ENCODE assay signal across 14 cellular contexts in genomic region chr3:66376568-66376967, GRCh38.
DNase-seq lines count a peak whose midpoint lies in the region; ATAC-seq and TF ChIP-seq lines count a peak whose summit lies in the region.
"Had no signal": no experiment of that assay in that cellular context is flagged by ENCODE, and none has a peak within 500 bp of the region (broad histone marks: within the 10 kb centered on the region; RNA-seq: fewer than 3 reads in every experiment).

No MANE protein-coding gene starts in this region.

- H3K4me1 ChIP-seq in Karpas-422 (ENCODE audit: low read length) = no peaks in the 10 kb centered on the region
- H3K4me1 ChIP-seq: HAP-1 had no signal

- H3K4me3 Mint-ChIP-seq in activated CD4-positive, alpha-beta T cell treated with anti-CD3 and anti-CD28 coated beads for 36 hours = no peak overlapping the region

- H3K4me3 ChIP-seq in fibroblast of the aortic adventitia (ENCODE audit: low read depth, low read length) (no peak overlapping the region), Karpas-422 (ENCODE audit: low read length) (no peak overlapping the region)
- H3K4me3 ChIP-seq: HAP-1 had no signal

- intact Hi-C loops in sciatic nerve (cut with DNase I) = no loop called here
- intact Hi-C loops in activated CD4-positive, alpha-beta T cell treated with anti-CD3 and anti-CD28 coated beads for 36 hours (cut with DNase I, micrococcal nuclease) = loop anchor here in 1 of 2 experiments (5.0 kb wide), 1 partner anchor 119 kb away; no protein-coding TSS in a partner anchor

- no peak overlapping the region for H3K27ac ChIP-seq in Karpas-422 (ENCODE audit: low read length)

- H2AFZ ChIP-seq in Karpas-422 (ENCODE audit: low read length) = no peak overlapping the region

- no peaks in the 10 kb centered on the region for H3K9me2 ChIP-seq in Karpas-422 (replicated peaks; ENCODE audit: insufficient read depth, low read length)

- peaks cover 8% of the 10 kb centered on the region for H3K4me1 Mint-ChIP-seq in activated CD4-positive, alpha-beta T cell treated with anti-CD3 and anti-CD28 coated beads for 36 hours

- H3K4me2 ChIP-seq in Karpas-422 (ENCODE audit: low read depth, low read length, poor library complexity, severe bottlenecking) = no peak overlapping the region

- H3K79me2 ChIP-seq in Karpas-422 (ENCODE audit: low read length) = no peaks in the 10 kb centered on the region

- peak; percentile 26; the same call in 1 of the 3 replicates for ATAC-seq in SK-N-SH treated with all-trans-retinoic acid at 6 μM for 48 hours
- peak; percentile 71 for ATAC-seq in sciatic nerve
- no peak for ATAC-seq in activated CD4-positive, alpha-beta T cell treated with anti-CD3 and anti-CD28 coated beads for 36 hours

- no peaks in the 10 kb centered on the region for H3K27me3 ChIP-seq in Karpas-422 (ENCODE audit: low read length)

- POLR2A ChIA-PET in activated CD4-positive, alpha-beta T cell treated with anti-CD3 and anti-CD28 coated beads for 36 hours (lab: Charles Lee) = no interaction called here

- H3K27ac Mint-ChIP-seq in activated CD4-positive, alpha-beta T cell treated with anti-CD3 and anti-CD28 coated beads for 36 hours = no peak overlapping the region

- peak; percentile 46 for DNase-seq in GM03348 (ENCODE audit: low spot score)
- DNase-seq in fibroblast of the aortic adventitia (ENCODE audit: low read depth) = peak; percentile 89
- DNase-seq in sciatic nerve (ENCODE audit: low spot score) = no peak
- no peak for DNase-seq in NCI-H82 (lab: John Stamatoyannopoulos, UW)
- DNase-seq in Karpas-422 = no peak
- DNase-seq in T-helper 9 cell = no peak
- DNase-seq in activated CD4-positive, alpha-beta T cell treated with anti-CD3 and anti-CD28 coated beads for 36 hours = no peak
- DNase-seq: activated effector memory CD4-positive, alpha-beta T cell treated with Interleukin-2 at 50 U/mL for 16 hours; DMS79; NCI-H146; OCI-M1; stimulated activated naive CD4-positive, alpha-beta T cell treated with Interleukin-2 at 50 U/mL for 16 hours had no signal

- H3K36me3 ChIP-seq in Karpas-422 (ENCODE audit: insufficient read depth, low read length) = peaks cover 21% of the 10 kb centered on the region

- peaks cover 56% of the 10 kb centered on the region for H3K36me3 Mint-ChIP-seq in activated CD4-positive, alpha-beta T cell treated with anti-CD3 and anti-CD28 coated beads for 36 hours (ENCODE audit: low read depth)

- TF ChIP-seq CTCF in fibroblast of the aortic adventitia (IDR thresholded peaks at IDR 0.05; ENCODE audit: insufficient read depth, low read length) = no peak

- H3K9ac ChIP-seq in Karpas-422 (ENCODE audit: low read length) = no peak overlapping the region

- no peaks in the 10 kb centered on the region for H3K9me3 ChIP-seq in Karpas-422 (ENCODE audit: low read length)
- H3K9me3 ChIP-seq: HAP-1 had no signal

- H3K27me3 Mint-ChIP-seq in activated CD4-positive, alpha-beta T cell treated with anti-CD3 and anti-CD28 coated beads for 36 hours = no peaks in the 10 kb centered on the region

- no peaks in the 10 kb centered on the region for H3K9me3 Mint-ChIP-seq in activated CD4-positive, alpha-beta T cell treated with anti-CD3 and anti-CD28 coated beads for 36 hours (ENCODE audit: low read depth)

- CTCF ChIA-PET in activated CD4-positive, alpha-beta T cell treated with anti-CD3 and anti-CD28 coated beads for 36 hours (lab: Charles Lee) = interaction anchor here (2.7 to 3.0 kb wide), 2 partner anchors 98 to 122 kb away, joined by 20 to 24 read pairs; no protein-coding TSS in a partner anchor

- no peaks in the 10 kb centered on the region for H4K20me1 ChIP-seq in Karpas-422 (ENCODE audit: insufficient read depth, low read depth, low read length)

TF ChIP-seq in SK-N-SH treated with all-trans-retinoic acid at 6 μM for 48 hours, 23 proteins besides CTCF, POLR2A, EP300 and RAD21:
- TF ChIP-seq PPARA (CRISPR knock-in tag; IDR thresholded peaks at IDR 0.05; ENCODE audit: borderline replicate concordance) (no peak), ISL1 (CRISPR knock-in tag; IDR thresholded peaks at IDR 0.05) (no peak), ARNTL (CRISPR knock-in tag; IDR thresholded peaks at IDR 0.05; ENCODE audit: borderline replicate concordance, low read depth) (no peak), SNAI2 (CRISPR knock-in tag; IDR thresholded peaks at IDR 0.05) (no peak), BACH2 (CRISPR knock-in tag; IDR thresholded peaks at IDR 0.05; ENCODE audit: borderline replicate concordance) (no peak)

Comparison
In these comparisons a context has a peak if more than half of its experiments do, and no peak if none do; other contexts are left out.
1. DNase-seq: peak in GM03348 (single experiment) and fibroblast of the aortic adventitia (single experiment); none in sciatic nerve (single experiment), NCI-H82 (single experiment), Karpas-422 (single experiment), T-helper 9 cell (single experiment) and activated CD4-positive, alpha-beta T cell treated with anti-CD3 and anti-CD28 coated beads for 36 hours (single experiment).